13 cellular contexts compared by ENCODE assay signal in the genomic region with DNA sequence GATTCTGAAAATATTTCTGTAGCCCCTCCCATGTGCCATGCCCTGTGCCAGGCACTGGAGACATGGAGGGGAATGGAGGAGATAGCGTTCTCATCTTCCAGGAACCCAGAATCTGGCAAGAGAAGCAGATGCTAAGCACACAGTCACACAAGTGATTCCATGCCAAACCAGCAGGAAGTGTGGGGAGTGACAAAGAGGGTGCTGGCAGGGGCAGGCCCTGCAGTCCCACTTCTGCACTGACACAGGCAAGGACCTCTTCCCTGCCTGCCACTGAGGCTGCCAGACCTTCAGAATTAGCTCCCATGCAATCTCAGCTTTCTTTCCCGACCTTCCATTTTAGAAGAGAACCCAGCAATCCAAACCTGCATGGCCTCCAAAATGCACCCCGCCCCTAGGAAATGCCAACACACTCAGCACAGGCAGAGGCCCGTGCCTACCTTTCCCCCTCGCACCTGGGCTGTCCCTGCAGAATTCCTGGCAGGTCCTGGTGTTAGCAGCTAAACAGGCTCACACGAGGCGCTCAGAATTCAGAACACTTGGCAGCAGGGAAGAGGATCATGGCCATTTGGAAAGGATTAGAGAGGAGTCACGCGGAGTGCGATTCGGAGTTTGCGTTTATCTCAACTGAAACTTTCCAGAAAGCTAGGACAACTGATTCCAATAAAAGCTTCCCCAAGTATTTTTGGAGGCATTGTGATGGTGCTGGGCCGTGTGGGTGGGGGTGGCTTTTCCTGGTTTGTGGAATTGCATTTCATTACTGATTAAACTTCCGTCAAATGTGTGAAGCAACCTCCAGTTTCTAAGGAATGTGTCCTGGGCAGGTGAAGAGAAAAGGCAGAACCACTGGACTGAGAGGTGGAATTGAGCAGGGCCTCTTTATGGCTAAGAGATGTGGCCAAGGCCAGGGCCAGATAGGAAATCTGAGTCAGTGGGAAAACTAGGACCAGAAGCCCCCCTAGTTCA. TPM values are rescaled to one million over a fixed set of nuclear protein-coding genes. Genes with fewer than 3 reads are reported as not detected.
A peak's percentile ranks its signal among the peaks of the same experiment; 100 is the strongest.
DNase-seq lines count a peak whose midpoint lies in the region; ATAC-seq, FAIRE-seq and TF ChIP-seq lines count a peak whose summit lies in the region.
"Had no signal": no experiment of that assay in that cellular context is flagged by ENCODE, and none has a peak within 500 bp of the region (broad histone marks: within the 10 kb centered on the region; RNA-seq: fewer than 3 reads in every experiment).

No MANE protein-coding gene starts in this region.

- peak overlapping the region; percentile 63 for H2AFZ ChIP-seq in keratinocyte (ENCODE audit: control insufficient read depth, low read length)

- H3K27me3 Mint-ChIP-seq in type B pancreatic cell = peaks cover 15% of the 10 kb centered on the region
- H3K27me3 Mint-ChIP-seq in naive thymus-derived CD4-positive, alpha-beta T cell = peaks cover 0 to 15% (median 5%) of the 10 kb centered on the region in 5 donors

- no peak overlapping the region for H3K4me3 ChIP-seq in keratinocyte (ENCODE audit: control insufficient read depth in 2 of 3, extremely low read depth in 1 of 3, insufficient read depth in 2 of 3, low read depth in 1 of 3, low read length in 3 of 3)
- no peak overlapping the region for H3K4me3 ChIP-seq in naive thymus-derived CD4-positive, alpha-beta T cell (ENCODE audit: low read length)
- H3K4me3 ChIP-seq: lower lobe of right lung, tibial artery had no signal

- H3K9me3 ChIP-seq in keratinocyte (ENCODE audit: control insufficient read depth, low read depth, low read length) = peaks cover 2% of the 10 kb centered on the region
- H3K9me3 ChIP-seq in naive thymus-derived CD4-positive, alpha-beta T cell (ENCODE audit: control insufficient read depth in 2 of 3, low read length in 3 of 3) = no peaks in the 10 kb centered on the region

- H3K9me1 ChIP-seq in keratinocyte (ENCODE audit: control insufficient read depth, extremely low read depth, insufficient read depth, low read length) = no peaks in the 10 kb centered on the region

- intact Hi-C loops in Right ventricle myocardium superior (cut with DNase I) = no loop called here
- intact Hi-C loops in cardiac septum (cut with DNase I) = no loop called here
- intact Hi-C loops in naive thymus-derived CD4-positive, alpha-beta T cell (cut with micrococcal nuclease) = no loop called here

- peak overlapping the region; percentile 8 for H3K27ac ChIP-seq in angular gyrus (ENCODE audit: low read depth, low read length)
- no peak overlapping the region for H3K27ac ChIP-seq in keratinocyte (ENCODE audit: control insufficient read depth, insufficient read depth, low read length)
- no peak overlapping the region for H3K27ac ChIP-seq in naive thymus-derived CD4-positive, alpha-beta T cell (ENCODE audit: low read depth, low read length)
- H3K27ac ChIP-seq: lower lobe of right lung, tibial artery had no signal

- DNase-seq in Right ventricle myocardium superior = peak; percentile 57
- DNase-seq in cardiac septum (ENCODE audit: low spot score) = no peak
- no peak for DNase-seq in keratinocyte (ENCODE audit: low read depth, low spot score)
- no peak for DNase-seq in type B pancreatic cell (ENCODE audit: extremely low spot score, unreplicated experiment)
- no peak for DNase-seq in HPDE6-E6E7 (ENCODE audit: extremely low spot score)
- no peak for DNase-seq in naive thymus-derived CD4-positive, alpha-beta T cell
- DNase-seq: activated naive CD4-positive, alpha-beta T cell treated with anti-CD3 and anti-CD28 coated beads for 36 hours; lower lobe of right lung; NK-92 treated with Interleukin-12 subunit alpha and Interleukin-12 subunit beta, amount 100 ng/mL, for 24 hours; tibial artery had no signal

- H3K4me1 ChIP-seq in keratinocyte (ENCODE audit: control insufficient read depth, extremely low read depth, insufficient read depth, low read length) = peaks cover 15% of the 10 kb centered on the region
- H3K4me1 ChIP-seq in naive thymus-derived CD4-positive, alpha-beta T cell (ENCODE audit: control insufficient read depth in 2 of 2, insufficient read depth in 2 of 2, low read length in 2 of 2) = no peaks in the 10 kb centered on the region
- H3K4me1 ChIP-seq: lower lobe of right lung, tibial artery had no signal

- TF ChIP-seq CTCF in keratinocyte (optimal IDR thresholded peaks at IDR 0.05 in 1 of 3, IDR thresholded peaks at IDR 0.05 in 1 of 3, conservative IDR thresholded peaks at IDR 0.05 in 1 of 3; ENCODE audit: extremely low read depth in 1 of 3, insufficient read depth in 2 of 3, low read length in 3 of 3) = no peak
- TF ChIP-seq CTCF in type B pancreatic cell (conservative IDR thresholded peaks at IDR 0.05) = no peak

- dilution Hi-C loops in keratinocyte (cut with MboI; ENCODE audit: extremely low pct_ligation_motif_present, low sequenced_read_pairs) = no loop called here

- no peaks in the 10 kb centered on the region for H3K9me3 Mint-ChIP-seq in type B pancreatic cell
- H3K9me3 Mint-ChIP-seq in naive thymus-derived CD4-positive, alpha-beta T cell = no peaks in the 10 kb centered on the region
- H3K9me3 Mint-ChIP-seq: activated naive CD4-positive, alpha-beta T cell treated with anti-CD3 and anti-CD28 coated beads for 36 hours had no signal

- no peak for FAIRE-seq in keratinocyte (lab: Jason Lieb, UNC)

- peak; percentile 84 for ATAC-seq in Right ventricle myocardium superior (ENCODE audit: poor library complexity)
- no peak for ATAC-seq in naive thymus-derived CD4-positive, alpha-beta T cell
- ATAC-seq in HG03097 (IDR thresholded peaks at IDR 0.05; ENCODE audit: low FRiP score, unreplicated experiment) = no peak
- ATAC-seq: lower lobe of right lung had no signal

- CTCF ChIA-PET in naive thymus-derived CD4-positive, alpha-beta T cell (lab: Charles Lee) = no interaction called here

- peaks cover 19% of the 10 kb centered on the region for H3K27me3 ChIP-seq in keratinocyte (ENCODE audit: control insufficient read depth, extremely low read depth, insufficient read depth, low read length)
- no peaks in the 10 kb centered on the region for H3K27me3 ChIP-seq in naive thymus-derived CD4-positive, alpha-beta T cell (ENCODE audit: control insufficient read depth in 2 of 2, insufficient read depth in 2 of 2, low read length in 2 of 2)

- no peaks in the 10 kb centered on the region for H3K36me3 Mint-ChIP-seq in type B pancreatic cell
- peaks cover 0 to 13% (median 0%) of the 10 kb centered on the region in 5 donors for H3K36me3 Mint-ChIP-seq in naive thymus-derived CD4-positive, alpha-beta T cell

- no peak overlapping the region for H3K27ac Mint-ChIP-seq in type B pancreatic cell
- no peak overlapping the region for H3K27ac Mint-ChIP-seq in naive thymus-derived CD4-positive, alpha-beta T cell
- H3K27ac Mint-ChIP-seq: activated naive CD4-positive, alpha-beta T cell treated with anti-CD3 and anti-CD28 coated beads for 36 hours had no signal

- H4K20me1 ChIP-seq in keratinocyte (ENCODE audit: control insufficient read depth, extremely low read depth, insufficient read depth, low read length) = no peaks in the 10 kb centered on the region

- no peaks in the 10 kb centered on the region for H3K79me2 ChIP-seq in keratinocyte (ENCODE audit: control insufficient read depth, insufficient read depth, low read length)

- H3K36me3 ChIP-seq in keratinocyte (ENCODE audit: control insufficient read depth in 2 of 2, extremely low read depth in 1 of 2, insufficient read depth in 2 of 2, low read length in 2 of 2) = no peaks in the 10 kb centered on the region
- H3K36me3 ChIP-seq in naive thymus-derived CD4-positive, alpha-beta T cell (ENCODE audit: control insufficient read depth in 2 of 3, insufficient read depth in 3 of 3, low read length in 3 of 3) = no peaks in the 10 kb centered on the region
- H3K36me3 ChIP-seq: lower lobe of right lung, tibial artery had no signal

- peak overlapping the region; percentile 27 for H3K4me2 ChIP-seq in keratinocyte (ENCODE audit: control insufficient read depth, extremely low read depth, insufficient read depth, low read depth, low read length)

- no peak overlapping the region for H3K9ac ChIP-seq in keratinocyte (ENCODE audit: control insufficient read depth, extremely low read depth, insufficient read depth, low read length)

- POLR2A ChIA-PET in naive thymus-derived CD4-positive, alpha-beta T cell (lab: Charles Lee) = no interaction called here

- H3K4me1 Mint-ChIP-seq in type B pancreatic cell (ENCODE audit: unreplicated experiment) = peaks cover 5% of the 10 kb centered on the region
- H3K4me1 Mint-ChIP-seq in naive thymus-derived CD4-positive, alpha-beta T cell = no peaks in the 10 kb centered on the region

- H3K4me3 Mint-ChIP-seq in type B pancreatic cell = no peak overlapping the region
- H3K4me3 Mint-ChIP-seq in naive thymus-derived CD4-positive, alpha-beta T cell = no peak overlapping the region
- H3K4me3 Mint-ChIP-seq: activated naive CD4-positive, alpha-beta T cell treated with anti-CD3 and anti-CD28 coated beads for 36 hours had no signal

RNA-seq across cellular contexts. Expression of gene KCNK12, which starts 12.4 kb away (rescaled TPM):
- 0.13 TPM for total RNA-seq in Right ventricle myocardium superior
- total RNA-seq in cardiac septum = 0.05 TPM
- polyA plus RNA-seq in keratinocyte = 0.01 TPM in 1 of 3 replicates, not detected in the others
- not detected for polyA plus RNA-seq in keratinocyte (2011; ENCODE audit: low read depth)
- polyA plus RNA-seq in keratinocyte (2011; cell fraction: cytosol; rRNA removed) = 0.04 TPM in 1 of 2 replicates, not detected in the other
- polyA plus RNA-seq in keratinocyte (2011; cell fraction: nucleus; rRNA removed) = 0.11 TPM in 1 of 2 replicates, not detected in the other
- 0.07 and 0.27 TPM in 2 replicates for polyA plus RNA-seq in keratinocyte (2012; ENCODE audit: low replicate concordance)
- polyA minus RNA-seq in keratinocyte = not detected in 3 replicates
- not detected for polyA minus RNA-seq in keratinocyte (2011; cell fraction: cytosol; rRNA and poly(A)+ RNA removed)
- polyA minus RNA-seq in keratinocyte (2011; cell fraction: nucleus; rRNA and poly(A)+ RNA removed) = not detected in 2 replicates
- 0.53 and 1.5 TPM in 2 replicates for total RNA-seq in type B pancreatic cell (ENCODE audit: low replicate concordance)
- total RNA-seq in naive thymus-derived CD4-positive, alpha-beta T cell = under 1 TPM; 0.20 to 0.43 (median 0.27) TPM
- polyA plus RNA-seq in naive thymus-derived CD4-positive, alpha-beta T cell = under 1 TPM; 0.18 to 0.25 TPM
- total RNA-seq: lower lobe of right lung, SK-MEL-5 had no signal
